In genomic region chr3:32399030-32399620, GRCh38 we compare ENCODE assay signal across 8 cellular contexts. TPM values are rescaled to one million over a fixed set of nuclear protein-coding genes. Genes with fewer than 3 reads are reported as not detected.
DNase-seq lines count a peak whose midpoint lies in the region; ATAC-seq and TF ChIP-seq lines count a peak whose summit lies in the region.

No MANE protein-coding gene starts in this region.

- no peaks in the 10 kb centered on the region for H3K36me3 ChIP-seq in naive thymus-derived CD4-positive, alpha-beta T cell (ENCODE audit: control insufficient read depth in 2 of 3, insufficient read depth in 3 of 3, low read length in 3 of 3)

- H3K4me1 Mint-ChIP-seq in naive thymus-derived CD4-positive, alpha-beta T cell = peaks cover 45 to 91% (median 77%) of the 10 kb centered on the region in 7 donors

- intact Hi-C loops in naive thymus-derived CD4-positive, alpha-beta T cell (cut with micrococcal nuclease) = loop anchor here (1.0 to 10.0 kb wide), 7 partner anchors 24 to 1046 kb away; partner anchors contain the start of genes CNOT10 (in 1 of the 2) and UBP1 (in 1 of the 2)

- DNase-seq in DMS53 (lab: John Stamatoyannopoulos, UW) (peak; percentile 61), DMS53 treated with DMSO at 0.1 percent for 48 hours (lab: John Stamatoyannopoulos, UW; ENCODE audit: unreplicated experiment) (no peak), GM20000 (ENCODE audit: low spot score) (peak; percentile 69), RPMI8226 (peak; percentile 79), dedifferentiated amniotic fluid mesenchymal stem cell (ENCODE audit: extremely low spot score) (peak; percentile 52), nucleus accumbens (lab: John Stamatoyannopoulos, UW) (no peak)
- DNase-seq in naive thymus-derived CD4-positive, alpha-beta T cell = peak in 7 of 9 donors; percentile 61 to 76 (median 72)

- CTCF ChIA-PET in naive thymus-derived CD4-positive, alpha-beta T cell (lab: Charles Lee) = interaction anchor here (0.8 to 5.3 kb wide), 7 partner anchors 23 to 223 kb away, joined by 3 to 56 read pairs (median 5); no protein-coding TSS in a partner anchor

- peak overlapping the region in 6 of 10 donors; percentile 4 to 55 (median 20) for H3K4me3 Mint-ChIP-seq in naive thymus-derived CD4-positive, alpha-beta T cell

- H3K36me3 Mint-ChIP-seq in naive thymus-derived CD4-positive, alpha-beta T cell = peaks cover 0 to 25% (median 7%) of the 10 kb centered on the region in 5 donors

- peaks cover 29 to 30% of the 10 kb centered on the region in 2 donors for H3K4me1 ChIP-seq in naive thymus-derived CD4-positive, alpha-beta T cell (ENCODE audit: control insufficient read depth in 2 of 2, insufficient read depth in 2 of 2, low read length in 2 of 2)

- peak overlapping the region; percentile 57 for H3K27ac ChIP-seq in naive thymus-derived CD4-positive, alpha-beta T cell (ENCODE audit: low read depth, low read length)

- H3K27me3 ChIP-seq in naive thymus-derived CD4-positive, alpha-beta T cell (ENCODE audit: control insufficient read depth in 2 of 2, insufficient read depth in 2 of 2, low read length in 2 of 2) = no peaks in the 10 kb centered on the region

- H3K27ac Mint-ChIP-seq in naive thymus-derived CD4-positive, alpha-beta T cell = peak overlapping the region; percentile 66 to 100 (median 85)

- no peaks in the 10 kb centered on the region for H3K9me3 Mint-ChIP-seq in naive thymus-derived CD4-positive, alpha-beta T cell

- POLR2A ChIA-PET in naive thymus-derived CD4-positive, alpha-beta T cell (lab: Charles Lee) = interaction anchor here (0.6 to 8.6 kb wide), 7 partner anchors 15 to 69 kb away, joined by 3 to 88 read pairs (median 11); no protein-coding TSS in a partner anchor

- peak; percentile 5 for TF ChIP-seq CTCF in GM20000 (IDR thresholded peaks at IDR 0.05; ENCODE audit: extremely low read depth, missing control alignments)

- H3K27me3 Mint-ChIP-seq in naive thymus-derived CD4-positive, alpha-beta T cell = no peaks in the 10 kb centered on the region

- ATAC-seq in naive thymus-derived CD4-positive, alpha-beta T cell = peak; percentile 74
- ATAC-seq in HG02588 (IDR thresholded peaks at IDR 0.05; ENCODE audit: unreplicated experiment) = no peak

- H3K4me3 ChIP-seq in naive thymus-derived CD4-positive, alpha-beta T cell (ENCODE audit: low read length) = no peak overlapping the region

- H3K9me3 ChIP-seq in naive thymus-derived CD4-positive, alpha-beta T cell (ENCODE audit: control insufficient read depth in 2 of 3, low read length in 3 of 3) = no peaks in the 10 kb centered on the region

RNA-seq across cellular contexts. Expression of gene CMTM7, which starts 7.5 kb away (rescaled TPM):
- 10 to 100 TPM; 38.6 to 60.1 (median 49.5) TPM for total RNA-seq in naive thymus-derived CD4-positive, alpha-beta T cell
- 100 to 1,000 TPM in 1 of 2 donors, 10 to 100 TPM in 1; 87.7 to 157 TPM for polyA plus RNA-seq in naive thymus-derived CD4-positive, alpha-beta T cell

Comparison
In these comparisons a context has a peak if more than half of its experiments do, and no peak if none do; other contexts are left out.
1. DNase-seq: peak in DMS53 (single experiment), GM20000 (single experiment), RPMI8226 (single experiment), dedifferentiated amniotic fluid mesenchymal stem cell (single experiment) and naive thymus-derived CD4-positive, alpha-beta T cell (7 of 9); none in DMS53 treated with DMSO at 0.1 percent for 48 hours (single experiment) and nucleus accumbens (0 of 56).